In genomic region chr2:200466703-200467418, GRCh38 we compare ENCODE assay signal across 9 cellular contexts. TPM values are rescaled to one million over a fixed set of nuclear protein-coding genes. Genes with fewer than 3 reads are reported as not detected.
DNase-seq lines count a peak whose midpoint lies in the region; ATAC-seq and TF ChIP-seq lines count a peak whose summit lies in the region.
"Had no signal": no experiment of that assay in that cellular context is flagged by ENCODE, and none has a peak within 500 bp of the region (broad histone marks: within the 10 kb centered on the region; RNA-seq: fewer than 3 reads in every experiment).

No MANE protein-coding gene starts in this region.

- no peaks in the 10 kb centered on the region for H3K9me3 ChIP-seq in CD4-positive, alpha-beta T cell (ENCODE audit: control insufficient read depth, low read length)

- peak overlapping the region; percentile 37 for H3K27ac ChIP-seq in CD4-positive, alpha-beta T cell (ENCODE audit: low read depth, low read length)
- H3K27ac ChIP-seq: HL-60 had no signal

- peak in 4 of 10 experiments; percentile 12 to 53 (median 30) for DNase-seq in CD4-positive, alpha-beta T cell
- DNase-seq in activated CD4-positive, alpha-beta T cell treated with anti-CD3 and anti-CD28 coated beads for 4 hours, result peak; percentile 41 to 42
- peak; percentile 94 for DNase-seq in fibroblast of peridontal ligament (ENCODE audit: extremely low read depth)
- peak; percentile 67 for DNase-seq in skeletal muscle cell (ENCODE audit: low read depth)
- no peak for DNase-seq in NCI-H2081 (lab: John Stamatoyannopoulos, UW)
- no peak for DNase-seq in NCI-H748 (lab: John Stamatoyannopoulos, UW; ENCODE audit: unreplicated experiment)
- DNase-seq in HPDE6-E6E7 (ENCODE audit: extremely low spot score), result no peak

- ATAC-seq in CD4-positive, alpha-beta T cell (ENCODE audit: poor library complexity), result peak; percentile 83
- ATAC-seq in GM21717 (IDR thresholded peaks at IDR 0.05; ENCODE audit: unreplicated experiment), result no peak

- no peak for TF ChIP-seq CTCF in CD4-positive, alpha-beta T cell (IDR thresholded peaks at IDR 0.05)

- POLR2A ChIA-PET in CD4-positive, alpha-beta T cell (lab: Charles Lee), result interaction anchor here (0.7 to 2.6 kb wide), 6 partner anchors 12 to 93 kb away, joined by 3 to 15 read pairs (median 4); partner anchors contain the start of gene KCTD18

- peak overlapping the region; percentile 81 for H3K4me3 Mint-ChIP-seq in CD4-positive, alpha-beta T cell

- intact Hi-C loops in CD4-positive, alpha-beta T cell (cut with DNase I, micrococcal nuclease), result loop anchor here in 1 of 2 experiments (10.0 kb wide), 1 partner anchor 92 kb away; no protein-coding TSS in a partner anchor

- H3K36me3 Mint-ChIP-seq in CD4-positive, alpha-beta T cell (ENCODE audit: low read depth), result no peaks in the 10 kb centered on the region

- peak overlapping the region; percentile 79 for H3K27ac Mint-ChIP-seq in CD4-positive, alpha-beta T cell

- no peaks in the 10 kb centered on the region for H3K9me3 Mint-ChIP-seq in CD4-positive, alpha-beta T cell

- no peaks in the 10 kb centered on the region for H3K27me3 ChIP-seq in CD4-positive, alpha-beta T cell (ENCODE audit: control insufficient read depth, insufficient read depth, low read length)

- H3K27me3 Mint-ChIP-seq in CD4-positive, alpha-beta T cell, result no peaks in the 10 kb centered on the region

- H3K4me3 ChIP-seq in skeletal muscle cell (ENCODE audit: low read depth, low read length), result no peak overlapping the region

- H3K4me1 Mint-ChIP-seq in CD4-positive, alpha-beta T cell (ENCODE audit: low read depth), result peaks cover 49% of the 10 kb centered on the region

- CTCF ChIA-PET in CD4-positive, alpha-beta T cell (lab: Charles Lee), result interaction anchor here (0.7 to 2.3 kb wide), 2 partner anchors 42 to 487 kb away, joined by 3 to 8 read pairs; no protein-coding TSS in a partner anchor

RNA-seq across cellular contexts. Expression of gene KCTD18, which starts 43.0 kb away (rescaled TPM):
- total RNA-seq in CD4-positive, alpha-beta T cell, result 10 to 100 TPM; 18.9 to 19.8 TPM

RNA-seq across cellular contexts. Expression of gene SGO2, which starts 59.1 kb away (rescaled TPM):
- under 1 TPM; 0.64 to 0.74 TPM for total RNA-seq in CD4-positive, alpha-beta T cell

Comparison
In these comparisons a context has a peak if more than half of its experiments do, and no peak if none do; other contexts are left out.
1. DNase-seq: peak in activated CD4-positive, alpha-beta T cell treated with anti-CD3 and anti-CD28 coated beads for 4 hours (2 of 2), fibroblast of peridontal ligament (single experiment) and skeletal muscle cell (single experiment); none in NCI-H2081 (0 of 2), NCI-H748 (single experiment) and HPDE6-E6E7 (single experiment).